Comparison of ENCODE assay signal across 8 cellular contexts in the genomic region with DNA sequence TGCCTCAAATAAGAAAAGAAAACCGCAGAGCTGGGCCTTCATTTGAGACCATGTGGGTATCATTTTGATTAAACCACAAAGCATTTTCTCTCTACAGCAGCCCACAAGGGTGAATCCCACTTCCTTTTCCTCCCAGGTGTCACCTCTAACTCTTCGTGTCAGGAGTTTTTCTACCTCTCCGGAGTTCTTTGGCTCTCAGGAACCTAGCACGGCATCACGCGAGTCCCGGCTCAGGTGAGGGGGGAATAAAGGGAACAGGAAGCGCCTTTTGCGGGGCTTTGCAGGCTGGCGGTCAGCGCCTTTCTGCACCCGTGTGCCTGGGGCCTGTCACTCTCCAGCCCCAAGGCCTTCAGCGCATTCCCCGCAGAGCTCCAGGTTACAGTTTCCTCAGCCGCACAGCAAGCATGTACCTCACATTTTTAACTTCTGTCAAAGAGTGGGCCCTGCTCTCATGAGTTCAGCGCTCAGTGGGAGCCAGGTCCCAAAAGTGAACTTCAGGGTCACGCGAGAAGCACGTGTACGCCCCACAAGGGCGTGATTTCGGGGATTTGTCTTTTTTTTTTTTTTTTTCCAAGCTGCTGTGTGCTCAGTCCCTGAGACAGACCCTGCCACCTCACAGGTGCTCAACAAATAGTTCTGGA. TPM values are rescaled to one million over a fixed set of nuclear protein-coding genes. Genes with fewer than 3 reads are reported as not detected.
A peak's percentile ranks its signal among the peaks of the same experiment; 100 is the strongest.
DNase-seq lines count a peak whose midpoint lies in the region; ATAC-seq lines count a peak whose summit lies in the region.

No MANE protein-coding gene starts in this region.

- DNase-seq in Karpas-422 (peak; percentile 83), cortex of kidney (lab: John Stamatoyannopoulos, UW) (no peak)
- DNase-seq in activated CD4-positive, alpha-beta T cell treated with anti-CD3 and anti-CD28 coated beads for 1 hour: peak; percentile 15
- DNase-seq in effector memory CD4-positive, alpha-beta T cell: peak; percentile 45 to 55 (median 48)

- ATAC-seq in GM21737 (IDR thresholded peaks at IDR 0.05; ENCODE audit: unreplicated experiment): peak; percentile 31
- ATAC-seq in stimulated activated memory B cell treated with anti-CD40 and anti-IgM and Interleukin-4, amounts not matched to agents 10 μg/mL and 1 μg/mL and 100 μg/mL, for 72 hours: peak; percentile 58

- peaks cover 25% of the 10 kb centered on the region for H3K4me1 Mint-ChIP-seq in stimulated activated memory B cell treated with anti-CD40 and anti-IgM and Interleukin-4, amounts not matched to agents 10 μg/mL and 1 μg/mL and 100 μg/mL, for 72 hours

- peak overlapping the region; percentile 69 for H3K27ac ChIP-seq in Karpas-422 (ENCODE audit: low read length)
- H3K27ac ChIP-seq in effector memory CD4-positive, alpha-beta T cell (ENCODE audit: insufficient read depth, low read length, poor library complexity, severe bottlenecking): peak overlapping the region; percentile 70
- H3K27ac ChIP-seq in mesodermal cell (ENCODE audit: low read depth, low read length, severe bottlenecking): peak overlapping the region; percentile 62

- H2AFZ ChIP-seq in Karpas-422 (ENCODE audit: low read length): peak overlapping the region; percentile 68

- no peaks in the 10 kb centered on the region for H3K9me2 ChIP-seq in Karpas-422 (replicated peaks; ENCODE audit: insufficient read depth, low read length)

- no peaks in the 10 kb centered on the region for H4K20me1 ChIP-seq in Karpas-422 (ENCODE audit: insufficient read depth, low read depth, low read length)

- H3K9me3 ChIP-seq in ES-I3 (ENCODE audit: control insufficient read depth, insufficient read depth, low read length) (no peaks in the 10 kb centered on the region), Karpas-422 (ENCODE audit: low read length) (no peaks in the 10 kb centered on the region), mesodermal cell (ENCODE audit: control insufficient read depth, low read length) (no peaks in the 10 kb centered on the region)
- no peaks in the 10 kb centered on the region for H3K9me3 ChIP-seq in effector memory CD4-positive, alpha-beta T cell (ENCODE audit: control insufficient read depth, low read length)

- 0 to 8% methylated on average over 15 to 20 of the region's 22 CpGs for WGBS in mesodermal cell (ENCODE audit: insufficient coverage in 2 of 2), 2 experiments

- H3K4me3 Mint-ChIP-seq in stimulated activated memory B cell treated with anti-CD40 and anti-IgM and Interleukin-4, amounts not matched to agents 10 μg/mL and 1 μg/mL and 100 μg/mL, for 72 hours: peak overlapping the region; percentile 83

- H3K36me3 ChIP-seq in ES-I3 (ENCODE audit: insufficient read depth, low read length) (no peaks in the 10 kb centered on the region), Karpas-422 (ENCODE audit: insufficient read depth, low read length) (no peaks in the 10 kb centered on the region), mesodermal cell (ENCODE audit: control insufficient read depth, insufficient read depth, low read length) (no peaks in the 10 kb centered on the region)
- no peaks in the 10 kb centered on the region for H3K36me3 ChIP-seq in effector memory CD4-positive, alpha-beta T cell (ENCODE audit: control insufficient read depth, insufficient read depth, low read length)

- H3K4me1 ChIP-seq in ES-I3 (ENCODE audit: insufficient read depth, low read length) (peaks cover 7% of the 10 kb centered on the region; the same call in 1 of the 2 replicates), Karpas-422 (ENCODE audit: low read length) (peaks cover 21% of the 10 kb centered on the region), mesodermal cell (ENCODE audit: control insufficient read depth, insufficient read depth, low read length, poor library complexity, severe bottlenecking) (peaks cover 11% of the 10 kb centered on the region)
- peaks cover 16% of the 10 kb centered on the region for H3K4me1 ChIP-seq in effector memory CD4-positive, alpha-beta T cell (ENCODE audit: control insufficient read depth, insufficient read depth, low read length, poor library complexity, severe bottlenecking)

- no peaks in the 10 kb centered on the region for H3K36me3 Mint-ChIP-seq in stimulated activated memory B cell treated with anti-CD40 and anti-IgM and Interleukin-4, amounts not matched to agents 10 μg/mL and 1 μg/mL and 100 μg/mL, for 72 hours

- H3K9me3 Mint-ChIP-seq in stimulated activated memory B cell treated with anti-CD40 and anti-IgM and Interleukin-4, amounts not matched to agents 10 μg/mL and 1 μg/mL and 100 μg/mL, for 72 hours: no peaks in the 10 kb centered on the region

- H3K9ac ChIP-seq in ES-I3 (ENCODE audit: low read depth, low read length) (peak overlapping the region; percentile 79), Karpas-422 (ENCODE audit: low read length) (peak overlapping the region; percentile 78)

- H3K27me3 Mint-ChIP-seq in stimulated activated memory B cell treated with anti-CD40 and anti-IgM and Interleukin-4, amounts not matched to agents 10 μg/mL and 1 μg/mL and 100 μg/mL, for 72 hours: peaks cover 9% of the 10 kb centered on the region

- H3K4me2 ChIP-seq in Karpas-422 (ENCODE audit: low read depth, low read length, poor library complexity, severe bottlenecking): peak overlapping the region; percentile 90

- no peaks in the 10 kb centered on the region for H3K79me2 ChIP-seq in Karpas-422 (ENCODE audit: low read length)

- H3K27ac Mint-ChIP-seq in stimulated activated memory B cell treated with anti-CD40 and anti-IgM and Interleukin-4, amounts not matched to agents 10 μg/mL and 1 μg/mL and 100 μg/mL, for 72 hours: no peak overlapping the region

- H3K27me3 ChIP-seq in Karpas-422 (ENCODE audit: low read length): no peaks in the 10 kb centered on the region
- H3K27me3 ChIP-seq in effector memory CD4-positive, alpha-beta T cell (replicated peaks; ENCODE audit: control insufficient read depth, insufficient read depth, low read length, poor library complexity, severe bottlenecking): no peaks in the 10 kb centered on the region

- peak overlapping the region; percentile 66 for H3K4me3 ChIP-seq in Karpas-422 (ENCODE audit: low read length)
- peak overlapping the region; percentile 59 for H3K4me3 ChIP-seq in effector memory CD4-positive, alpha-beta T cell (ENCODE audit: insufficient read depth, low read depth, low read length, poor library complexity, severe bottlenecking)
- H3K4me3 ChIP-seq in mesodermal cell (ENCODE audit: extremely low read depth, insufficient read depth, low read length, poor library complexity, severe bottlenecking): peak overlapping the region; percentile 48

RNA-seq across cellular contexts. Expression of gene PRPF40B, which starts 0.7 kb away (rescaled TPM):
- 5.0 and 14.1 TPM in 2 replicates for total RNA-seq in Karpas-422 (2014; rRNA removed; shearing (Covaris generic); ENCODE audit: low replicate concordance)
- polyA plus RNA-seq in mesodermal cell (2013, experiment 1 of 2): 14.7 TPM
- polyA plus RNA-seq in mesodermal cell (2013, experiment 2 of 2): 13.0 TPM

RNA-seq across cellular contexts. Expression of gene FAM186B, which starts 17.2 kb away (rescaled TPM):
- 1.1 TPM in 1 of 2 replicates, not detected in the other for total RNA-seq in Karpas-422 (2014; rRNA removed; shearing (Covaris generic); ENCODE audit: low replicate concordance)
- 0.18 TPM for polyA plus RNA-seq in mesodermal cell (2013, experiment 1 of 2)
- 0.20 TPM for polyA plus RNA-seq in mesodermal cell (2013, experiment 2 of 2)

RNA-seq across cellular contexts. Expression of gene MCRS1, which starts 54.7 kb away (rescaled TPM):
- 28.6 and 51.8 TPM in 2 replicates for total RNA-seq in Karpas-422 (2014; rRNA removed; shearing (Covaris generic); ENCODE audit: low replicate concordance)
- polyA plus RNA-seq in mesodermal cell (2013, experiment 1 of 2): 55.6 TPM
- polyA plus RNA-seq in mesodermal cell (2013, experiment 2 of 2): 48.8 TPM
